ENCODE assay signal across 8 cellular contexts in genomic region chr11:65382804-65383368, GRCh38. TPM values are rescaled to one million over a fixed set of nuclear protein-coding genes. Genes with fewer than 3 reads are reported as not detected.
DNase-seq lines count a peak whose midpoint lies in the region; ATAC-seq, FAIRE-seq and TF ChIP-seq lines count a peak whose summit lies in the region.

No MANE protein-coding gene starts in this region.

- DNase-seq in DMS79 treated with DMSO at 0.1 percent for 48 hours (lab: John Stamatoyannopoulos, UW) (peak; percentile 95), DMS79 (lab: John Stamatoyannopoulos, UW) (no peak), SK-N-DZ (ENCODE audit: low spot score) (peak; percentile 68), fibroblast of pulmonary artery (ENCODE audit: low read depth) (no peak), small intestine (peak; percentile 91), GM19240 (ENCODE audit: insufficient read length, low spot score) (no peak)

- no peaks in the 10 kb centered on the region for H3K36me3 ChIP-seq in small intestine (ENCODE audit: control insufficient read depth in 2 of 2, insufficient read depth in 2 of 2, low read length in 2 of 2)

- ATAC-seq in GM21381 (IDR thresholded peaks at IDR 0.05; ENCODE audit: unreplicated experiment): no peak
- ATAC-seq in GM19467 (IDR thresholded peaks at IDR 0.05; ENCODE audit: unreplicated experiment): no peak

- no peak for TF ChIP-seq CTCF in fibroblast of pulmonary artery (IDR thresholded peaks at IDR 0.05; ENCODE audit: low read length, missing control alignments)

- FAIRE-seq in small intestine (lab: Jason Lieb, UNC): no peak

- 4 to 12% (median 10%) methylated on average over 12 of the region's 12 CpGs for WGBS in small intestine, 3 donors

- H3K27me3 ChIP-seq in small intestine (ENCODE audit: control insufficient read depth in 2 of 2, insufficient read depth in 2 of 2, low read length in 2 of 2): no peaks in the 10 kb centered on the region

- H3K4me1 ChIP-seq in small intestine (ENCODE audit: control insufficient read depth in 2 of 2, insufficient read depth in 1 of 2, low read depth in 1 of 2, low read length in 1 of 2): peaks cover 9 to 12% of the 10 kb centered on the region in 2 donors

- H3K9me3 ChIP-seq in small intestine (ENCODE audit: control insufficient read depth, low read depth): no peaks in the 10 kb centered on the region

- H3K4me3 ChIP-seq in fibroblast of pulmonary artery (replicated peaks; ENCODE audit: low read depth, low read length) (peak overlapping the region; percentile 32), small intestine (ENCODE audit: low read depth in 1 of 2, low read length in 2 of 2) (peak overlapping the region; percentile 20 to 37)

- peak overlapping the region; percentile 98 to 99 for H3K27ac ChIP-seq in small intestine (ENCODE audit: low read depth in 1 of 2, low read length in 1 of 2)

RNA-seq across cellular contexts. Expression of gene SLC25A45, which starts 0.4 kb away (rescaled TPM):
- 2.4 and 3.9 TPM in 2 replicates for polyA plus RNA-seq in SK-N-DZ (2014; cell fraction: cytosol; rRNA removed)
- polyA plus RNA-seq in SK-N-DZ (2014; cell fraction: nucleus; rRNA removed): 2.0 and 7.1 TPM in 2 replicates
- polyA plus RNA-seq in small intestine: 10 to 100 TPM; 13.9 to 26.2 (median 18.1) TPM

RNA-seq across cellular contexts. Expression of gene FRMD8, which starts 3.6 kb away (rescaled TPM):
- 25.3 and 31.8 TPM in 2 replicates for polyA plus RNA-seq in SK-N-DZ (2014; cell fraction: cytosol; rRNA removed)
- polyA plus RNA-seq in SK-N-DZ (2014; cell fraction: nucleus; rRNA removed): 28.6 and 39.3 TPM in 2 replicates
- polyA plus RNA-seq in small intestine: 10 to 100 TPM; 24.4 to 31.1 (median 27.7) TPM

RNA-seq across cellular contexts. Expression of gene TIGD3, which starts 28.3 kb away (rescaled TPM):
- polyA plus RNA-seq in SK-N-DZ (2014; cell fraction: cytosol; rRNA removed): 6.0 and 6.7 TPM in 2 replicates
- 4.2 and 5.5 TPM in 2 replicates for polyA plus RNA-seq in SK-N-DZ (2014; cell fraction: nucleus; rRNA removed)
- polyA plus RNA-seq in small intestine: 1 to 10 TPM; 2.1 to 9.4 (median 5.1) TPM

RNA-seq across cellular contexts. Expression of gene NEAT1, which starts 39.7 kb away (rescaled TPM):
- polyA plus RNA-seq in SK-N-DZ (2014; cell fraction: cytosol; rRNA removed): 15.6 and 18.2 TPM in 2 replicates
- polyA plus RNA-seq in SK-N-DZ (2014; cell fraction: nucleus; rRNA removed): 45.6 and 148 TPM in 2 replicates
- 1,000 to 10,000 TPM in 1 of 3 donors, 100 to 1,000 TPM in 2; 256 to 3,420 (median 665) TPM for polyA plus RNA-seq in small intestine

RNA-seq across cellular contexts. Expression of gene DPF2, which starts 49.2 kb away (rescaled TPM):
- 41.3 and 44.7 TPM in 2 replicates for polyA plus RNA-seq in SK-N-DZ (2014; cell fraction: cytosol; rRNA removed)
- polyA plus RNA-seq in SK-N-DZ (2014; cell fraction: nucleus; rRNA removed): 38.9 and 45.8 TPM in 2 replicates
- 10 to 100 TPM; 12.5 to 22.6 (median 17.6) TPM for polyA plus RNA-seq in small intestine

Comparison
In these comparisons a context has a peak if more than half of its experiments do, and no peak if none do; other contexts are left out.
1. DNase-seq: peak in DMS79 treated with DMSO at 0.1 percent for 48 hours (single experiment), SK-N-DZ (single experiment) and small intestine (single experiment); none in DMS79 (single experiment), fibroblast of pulmonary artery (single experiment) and GM19240 (single experiment).